In the genomic region with DNA sequence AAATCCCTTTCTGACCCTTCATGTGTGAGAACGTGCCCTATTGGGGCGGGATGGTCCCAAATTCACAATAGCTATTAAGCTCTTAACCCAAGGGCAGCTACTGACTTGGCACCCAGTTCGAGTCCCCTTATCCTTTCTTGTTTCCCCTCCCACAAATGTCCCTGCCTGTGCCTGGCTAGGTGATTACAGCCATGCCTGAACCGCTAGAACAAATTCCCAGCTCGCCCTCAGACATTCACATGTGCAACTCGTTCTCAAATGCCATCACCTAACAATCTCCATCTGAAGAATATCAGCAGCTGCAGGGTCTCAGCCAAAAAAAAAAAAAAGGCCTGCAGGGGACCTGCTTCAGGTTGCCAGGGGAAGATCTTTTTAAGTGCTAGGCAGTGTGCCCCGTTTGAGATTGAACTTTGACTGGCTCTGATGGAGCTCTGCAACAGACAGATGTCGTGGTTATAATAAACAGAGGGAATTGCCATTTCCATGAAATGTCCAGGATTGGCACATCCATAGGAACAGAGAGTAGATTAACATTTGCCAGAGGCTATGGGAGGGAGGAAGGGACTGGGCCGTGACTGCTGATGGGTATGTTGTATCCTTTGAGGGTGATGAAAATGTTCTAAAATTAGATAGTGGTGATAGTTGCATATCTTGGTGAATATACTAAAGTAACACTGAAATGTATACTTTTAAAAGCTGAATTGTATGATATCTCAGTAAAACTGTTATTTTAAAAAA, we compare ENCODE assay signal across 18 cellular contexts.
DNase-seq lines count a peak whose midpoint lies in the region; ATAC-seq and TF ChIP-seq lines count a peak whose summit lies in the region.
"Had no signal": no experiment of that assay in that cellular context is flagged by ENCODE, and none has a peak within 500 bp of the region (broad histone marks: within the 10 kb centered on the region; RNA-seq: fewer than 3 reads in every experiment).

No MANE protein-coding gene starts in this region.

- CTCF ChIA-PET in PC-9 (lab: Charles Lee): interaction anchor here (0.7 kb wide), 1 partner anchor 43 kb away, joined by 6 read pairs; no protein-coding TSS in a partner anchor
- CTCF ChIA-PET in Caco-2 (lab: Charles Lee): no interaction called here

- no peak overlapping the region for H3K4me3 ChIP-seq in PC-9
- no peak overlapping the region for H3K4me3 ChIP-seq in esophagus muscularis mucosa
- no peak overlapping the region for H3K4me3 ChIP-seq in tibial artery
- no peak overlapping the region for H3K4me3 ChIP-seq in Caco-2 (ENCODE audit: low read depth, low read length)
- H3K4me3 ChIP-seq: mucosa of descending colon, thyroid gland had no signal

- H3K27ac ChIP-seq in PC-9: peak overlapping the region; percentile 63; the same call in 1 of the 2 replicates
- H3K27ac ChIP-seq in esophagus muscularis mucosa (replicated peaks in 1 of 4): peak overlapping the region in 3 of 4 donors; percentile 73 to 85 (median 80)
- H3K27ac ChIP-seq in tibial artery: peak overlapping the region; percentile 41 to 65
- H3K27ac ChIP-seq: neutrophil, thyroid gland had no signal

- H3K36me3 ChIP-seq in PC-9 (ENCODE audit: low read depth) (no peaks in the 10 kb centered on the region), esophagus muscularis mucosa (no peaks in the 10 kb centered on the region), tibial artery (no peaks in the 10 kb centered on the region), Caco-2 (ENCODE audit: control insufficient read depth, insufficient read depth, low read length) (no peaks in the 10 kb centered on the region)
- H3K36me3 ChIP-seq: neutrophil, thyroid gland had no signal

- 58% methylated on average over 9 of the region's 9 CpGs for WGBS in esophagus muscularis mucosa

- peaks cover 16% of the 10 kb centered on the region; the same call in 1 of the 2 replicates for H3K4me1 ChIP-seq in PC-9 (replicated peaks; ENCODE audit: insufficient read depth)
- peaks cover 20 to 36% (median 33%) of the 10 kb centered on the region in 4 donors for H3K4me1 ChIP-seq in esophagus muscularis mucosa
- peaks cover 0 to 38% (median 11%) of the 10 kb centered on the region in 4 donors for H3K4me1 ChIP-seq in tibial artery
- peaks cover 20% of the 10 kb centered on the region for H3K4me1 ChIP-seq in Caco-2
- H3K4me1 ChIP-seq: thyroid gland had no signal

- POLR2A ChIA-PET in PC-9 (lab: Charles Lee; ENCODE audit: unreplicated experiment): no interaction called here
- POLR2A ChIA-PET in Caco-2 (lab: Charles Lee): no interaction called here

- DNase-seq in PC-9: no peak
- no peak for DNase-seq in esophagus muscularis mucosa (ENCODE audit: extremely low spot score)
- DNase-seq in nephron progenitor cell: no peak
- DNase-seq in tibial artery: no peak
- DNase-seq in natural killer cell: no peak
- DNase-seq in NCI-H774 (lab: John Stamatoyannopoulos, UW): no peak
- DNase-seq in Caco-2: no peak
- DNase-seq: activated CD4-positive, CD25-positive, alpha-beta regulatory T cell treated with anti-CD3 and anti-CD28 coated beads, Interleukin-2, amount 50 U/mL, for 72 hours; activated CD8-positive, alpha-beta memory T cell treated with anti-CD3 and anti-CD28 coated beads for 24 hours; activated T-cell treated with anti-CD3 and anti-CD28 coated beads, Interleukin-2, amount 50 U/mL, for 4 hours; CD4-positive, alpha-beta T cell; effector memory CD8-positive, alpha-beta T cell; mucosa of descending colon; thyroid gland had no signal

- no peaks in the 10 kb centered on the region for H4K20me1 ChIP-seq in PC-9 (ENCODE audit: insufficient read depth)

- TF ChIP-seq POLR2A in esophagus muscularis mucosa (IDR thresholded peaks at IDR 0.05; ENCODE audit: low read depth): no peak

- H3K27me3 Mint-ChIP-seq in nephron progenitor cell (ENCODE audit: low read depth, poor library complexity): no peaks in the 10 kb centered on the region
- no peaks in the 10 kb centered on the region for H3K27me3 Mint-ChIP-seq in natural killer cell (ENCODE audit: low read depth in 2 of 2)
- H3K27me3 Mint-ChIP-seq in Caco-2 (ENCODE audit: insufficient read depth, unreplicated experiment): peaks cover 10% of the 10 kb centered on the region
- H3K27me3 Mint-ChIP-seq: activated naive CD8-positive, alpha-beta T cell; CD4-positive, alpha-beta T cell; effector memory CD8-positive, alpha-beta T cell had no signal

- H3K4me2 ChIP-seq in PC-9: no peak overlapping the region

- H3K79me2 ChIP-seq in PC-9 (ENCODE audit: low read depth): no peaks in the 10 kb centered on the region

- intact Hi-C loops in PC-9 (cut with micrococcal nuclease; ENCODE audit: unreplicated experiment): no loop called here
- intact Hi-C loops in esophagus muscularis mucosa (cut with DNase I): no loop called here
- intact Hi-C loops in tibial artery (cut with DNase I; ENCODE audit: low total_unique reads): no loop called here
- intact Hi-C loops in natural killer cell (cut with micrococcal nuclease): no loop called here
- intact Hi-C loops in Caco-2 (cut with micrococcal nuclease; ENCODE audit: unreplicated experiment): no loop called here

- TF ChIP-seq EP300 in esophagus muscularis mucosa (IDR thresholded peaks at IDR 0.05): no peak

- H3K9me3 Mint-ChIP-seq in nephron progenitor cell (no peaks in the 10 kb centered on the region), natural killer cell (no peaks in the 10 kb centered on the region), Caco-2 (ENCODE audit: unreplicated experiment) (no peaks in the 10 kb centered on the region)
- H3K9me3 Mint-ChIP-seq: activated T-cell treated with anti-CD3 and anti-CD28 coated beads, Interleukin-2, amount 50 U/mL, for 4 hours; CD4-positive, alpha-beta T cell had no signal

- no peaks in the 10 kb centered on the region for H3K9me3 ChIP-seq in PC-9 (ENCODE audit: insufficient read depth, low read depth)
- H3K9me3 ChIP-seq in esophagus muscularis mucosa: no peaks in the 10 kb centered on the region
- no peaks in the 10 kb centered on the region for H3K9me3 ChIP-seq in tibial artery
- no peaks in the 10 kb centered on the region for H3K9me3 ChIP-seq in Caco-2
- H3K9me3 ChIP-seq: mucosa of descending colon, neutrophil, thyroid gland had no signal

- H3K4me1 Mint-ChIP-seq in nephron progenitor cell (peaks cover 79% of the 10 kb centered on the region), natural killer cell (no peaks in the 10 kb centered on the region), Caco-2 (ENCODE audit: low read depth, unreplicated experiment) (peaks cover 7% of the 10 kb centered on the region)

- H3K27ac Mint-ChIP-seq in nephron progenitor cell: peak overlapping the region; percentile 5
- H3K27ac Mint-ChIP-seq in natural killer cell: no peak overlapping the region
- no peak overlapping the region for H3K27ac Mint-ChIP-seq in Caco-2 (ENCODE audit: unreplicated experiment)
- H3K27ac Mint-ChIP-seq: activated naive CD8-positive, alpha-beta T cell; CD4-positive, alpha-beta T cell; effector memory CD8-positive, alpha-beta T cell had no signal

- ATAC-seq in natural killer cell (no peak), HG02938 (IDR thresholded peaks at IDR 0.05; ENCODE audit: unreplicated experiment) (no peak)
- ATAC-seq: activated T-cell treated with anti-CD3 and anti-CD28 coated beads, Interleukin-2, amount 50 U/mL, for 4 hours; effector memory CD8-positive, alpha-beta T cell; left lobe of liver; mucosa of descending colon had no signal

- TF ChIP-seq CTCF in PC-9 (conservative IDR thresholded peaks at IDR 0.05): no peak
- no peak for TF ChIP-seq CTCF in esophagus muscularis mucosa (IDR thresholded peaks at IDR 0.05)
- TF ChIP-seq CTCF in nephron progenitor cell (IDR thresholded peaks at IDR 0.05): no peak
- TF ChIP-seq CTCF in tibial artery (IDR thresholded peaks at IDR 0.05): no peak
- TF ChIP-seq CTCF in natural killer cell (IDR thresholded peaks at IDR 0.05): no peak
- TF ChIP-seq CTCF in Caco-2 (IDR thresholded peaks at IDR 0.05; ENCODE audit: insufficient read depth in 1 of 2, low read depth in 1 of 2, low read length in 1 of 2, severe bottlenecking in 1 of 2, unreplicated experiment in 1 of 2): no peak

- 0 out of 2 replicates have a peak, but pooled peaks cover 5% of the 10 kb centered on the region for H3F3A ChIP-seq in PC-9 (ENCODE audit: insufficient read depth, low read depth)

- no peaks in the 10 kb centered on the region for H3K9me2 ChIP-seq in PC-9 (ENCODE audit: insufficient read depth)

- H3K36me3 Mint-ChIP-seq in nephron progenitor cell (ENCODE audit: low read depth): no peaks in the 10 kb centered on the region
- H3K36me3 Mint-ChIP-seq in natural killer cell: no peaks in the 10 kb centered on the region
- H3K36me3 Mint-ChIP-seq in Caco-2 (ENCODE audit: insufficient read depth, unreplicated experiment): no peaks in the 10 kb centered on the region
- H3K36me3 Mint-ChIP-seq: activated naive CD8-positive, alpha-beta T cell had no signal

- no peaks in the 10 kb centered on the region for H3K27me3 ChIP-seq in PC-9 (ENCODE audit: insufficient read depth, low read depth)
- H3K27me3 ChIP-seq in esophagus muscularis mucosa: no peaks in the 10 kb centered on the region
- no peaks in the 10 kb centered on the region for H3K27me3 ChIP-seq in tibial artery
- no peaks in the 10 kb centered on the region for H3K27me3 ChIP-seq in Caco-2 (replicated peaks; ENCODE audit: control insufficient read depth, insufficient read depth, low read length)
- H3K27me3 ChIP-seq: neutrophil, thyroid gland had no signal

- no TSS peak for BruUV-seq in PC-9 (replicated peaks; lab: Mats Ljungman, UMichigan)
- no TSS peak for BruUV-seq in Caco-2 (replicated peaks; lab: Mats Ljungman, UMichigan)

- H3K4me3 Mint-ChIP-seq in nephron progenitor cell (no peak overlapping the region), natural killer cell (no peak overlapping the region), Caco-2 (ENCODE audit: unreplicated experiment) (no peak overlapping the region)
- H3K4me3 Mint-ChIP-seq: activated naive CD8-positive, alpha-beta T cell; activated T-cell treated with anti-CD3 and anti-CD28 coated beads, Interleukin-2, amount 50 U/mL, for 4 hours; CD4-positive, alpha-beta T cell; effector memory CD8-positive, alpha-beta T cell had no signal

- no peak overlapping the region for H2AFZ ChIP-seq in PC-9
